ENCODE assay signal across 1 cellular context in the genomic region with DNA sequence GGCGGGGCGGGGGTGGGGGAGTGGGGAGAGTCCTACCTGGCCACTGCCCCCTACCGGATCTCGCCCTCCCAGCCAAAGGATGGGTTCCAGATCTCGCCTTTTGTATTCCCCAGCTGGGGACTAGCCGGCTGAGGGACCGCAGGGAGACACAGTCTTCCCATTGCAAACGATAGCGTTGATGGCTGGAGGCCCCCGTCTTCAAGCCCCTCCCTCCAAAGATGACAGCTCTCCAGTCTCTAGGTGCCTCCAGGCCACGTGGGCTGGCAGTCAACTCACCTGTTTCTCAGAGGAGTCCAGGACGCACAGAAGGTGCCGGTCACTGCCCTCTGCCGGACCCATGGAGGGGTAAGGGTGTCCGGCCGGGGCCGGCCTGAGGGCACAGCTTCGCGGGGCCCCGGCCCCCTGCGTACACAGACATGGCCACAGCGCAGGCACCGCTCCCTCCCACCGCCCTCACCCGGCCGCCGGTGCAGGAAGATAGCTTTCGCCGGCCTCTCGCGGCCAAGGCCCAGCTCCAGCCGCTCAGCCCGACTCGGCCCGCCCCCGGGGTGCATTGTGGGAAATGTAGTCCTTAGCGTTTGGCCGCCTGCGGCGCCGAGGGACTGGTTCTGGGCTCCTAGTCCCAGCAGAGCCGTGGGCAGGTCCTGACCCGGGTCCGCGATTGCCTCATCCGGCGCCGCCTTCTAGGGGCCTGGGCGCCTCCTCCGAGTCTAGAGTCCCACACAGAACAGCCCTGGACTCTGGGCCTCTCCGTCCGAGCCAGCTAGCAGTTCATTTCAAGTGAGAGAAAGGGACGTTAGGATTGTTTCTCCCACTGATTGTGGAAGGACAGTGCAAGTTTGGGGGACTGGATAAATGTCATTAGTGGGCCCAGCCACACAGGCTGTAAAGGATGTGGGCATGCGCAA.
TF ChIP-seq lines count a peak whose summit lies in the region.

A gene with protein sequence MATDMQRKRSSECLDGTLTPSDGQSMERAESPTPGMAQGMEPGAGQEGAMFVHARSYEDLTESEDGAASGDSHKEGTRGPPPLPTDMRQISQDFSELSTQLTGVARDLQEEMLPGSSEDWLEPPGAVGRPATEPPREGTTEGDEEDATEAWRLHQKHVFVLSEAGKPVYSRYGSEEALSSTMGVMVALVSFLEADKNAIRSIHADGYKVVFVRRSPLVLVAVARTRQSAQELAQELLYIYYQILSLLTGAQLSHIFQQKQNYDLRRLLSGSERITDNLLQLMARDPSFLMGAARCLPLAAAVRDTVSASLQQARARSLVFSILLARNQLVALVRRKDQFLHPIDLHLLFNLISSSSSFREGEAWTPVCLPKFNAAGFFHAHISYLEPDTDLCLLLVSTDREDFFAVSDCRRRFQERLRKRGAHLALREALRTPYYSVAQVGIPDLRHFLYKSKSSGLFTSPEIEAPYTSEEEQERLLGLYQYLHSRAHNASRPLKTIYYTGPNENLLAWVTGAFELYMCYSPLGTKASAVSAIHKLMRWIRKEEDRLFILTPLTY (minus strand): TSS at position 479 of the 908 bp plus-strand sequence. CDS start 16,465 bp downstream, outside the sequence.

TF ChIP-seq in K562, 482 proteins besides CTCF, POLR2A, EP300 and RAD21 (continued from another document and continues in another):
- TF ChIP-seq AFF4 (CRISPR knock-in tag; IDR thresholded peaks at IDR 0.05) (no peak), OTX1 (CRISPR knock-in tag; IDR thresholded peaks at IDR 0.05) (no peak), ZEB2 (IDR thresholded peaks at IDR 0.05) (peak; percentile 77), MYC (IDR thresholded peaks at IDR 0.05; ENCODE audit: low read depth, low read length) (peak; percentile 87), MYC (CRISPR knock-in tag; IDR thresholded peaks at IDR 0.05; ENCODE audit: borderline replicate concordance, low read depth) (peak; percentile 53; the same call in 1 of the 2 replicates), MBD2 (IDR thresholded peaks at IDR 0.05; ENCODE audit: borderline replicate concordance, low read depth) (peak; percentile 34; the same call in 1 of the 2 replicates), BCOR (IDR thresholded peaks at IDR 0.05) (no peak), CXXC5 (CRISPR knock-in tag; IDR thresholded peaks at IDR 0.05) (peak; percentile 72), HNRNPLL (IDR thresholded peaks at IDR 0.05; ENCODE audit: low read depth, low read length, poor library complexity, severe bottlenecking) (peak; percentile 43), TAF1 (IDR thresholded peaks at IDR 0.05; ENCODE audit: control insufficient read depth, extremely low read depth, insufficient read depth, low read length, severe bottlenecking) (peak; percentile 38), ELK1 (CRISPR knock-in tag; IDR thresholded peaks at IDR 0.05) (no peak), TBP (optimal IDR thresholded peaks at IDR 0.05; ENCODE audit: low read depth, low read length) (peak; percentile 63), ARID4B (CRISPR knock-in tag; IDR thresholded peaks at IDR 0.05) (peak; percentile 93), SMARCE1 (IDR thresholded peaks at IDR 0.05) (no peak), SPI1 (IDR thresholded peaks at IDR 0.05; ENCODE audit: borderline replicate concordance, low read depth, low read length) (no peak), MITF (IDR thresholded peaks at IDR 0.05) (no peak), TOE1 (IDR thresholded peaks at IDR 0.05; ENCODE audit: borderline replicate concordance) (peak; percentile 39; the same call in 1 of the 2 replicates), TOE1 (CRISPR knock-in tag; IDR thresholded peaks at IDR 0.05; ENCODE audit: borderline replicate concordance, low read depth) (no peak), L3MBTL2 (IDR thresholded peaks at IDR 0.05) (peak; percentile 67)
- TF ChIP-seq, protein P1, sequence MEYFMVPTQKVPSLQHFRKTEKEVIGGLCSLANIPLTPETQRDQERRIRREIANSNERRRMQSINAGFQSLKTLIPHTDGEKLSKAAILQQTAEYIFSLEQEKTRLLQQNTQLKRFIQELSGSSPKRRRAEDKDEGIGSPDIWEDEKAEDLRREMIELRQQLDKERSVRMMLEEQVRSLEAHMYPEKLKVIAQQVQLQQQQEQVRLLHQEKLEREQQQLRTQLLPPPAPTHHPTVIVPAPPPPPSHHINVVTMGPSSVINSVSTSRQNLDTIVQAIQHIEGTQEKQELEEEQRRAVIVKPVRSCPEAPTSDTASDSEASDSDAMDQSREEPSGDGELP (CRISPR knock-in tag; IDR thresholded peaks at IDR 0.05; ENCODE audit: borderline replicate concordance), result peak; percentile 90
- TF ChIP-seq, protein P2, sequence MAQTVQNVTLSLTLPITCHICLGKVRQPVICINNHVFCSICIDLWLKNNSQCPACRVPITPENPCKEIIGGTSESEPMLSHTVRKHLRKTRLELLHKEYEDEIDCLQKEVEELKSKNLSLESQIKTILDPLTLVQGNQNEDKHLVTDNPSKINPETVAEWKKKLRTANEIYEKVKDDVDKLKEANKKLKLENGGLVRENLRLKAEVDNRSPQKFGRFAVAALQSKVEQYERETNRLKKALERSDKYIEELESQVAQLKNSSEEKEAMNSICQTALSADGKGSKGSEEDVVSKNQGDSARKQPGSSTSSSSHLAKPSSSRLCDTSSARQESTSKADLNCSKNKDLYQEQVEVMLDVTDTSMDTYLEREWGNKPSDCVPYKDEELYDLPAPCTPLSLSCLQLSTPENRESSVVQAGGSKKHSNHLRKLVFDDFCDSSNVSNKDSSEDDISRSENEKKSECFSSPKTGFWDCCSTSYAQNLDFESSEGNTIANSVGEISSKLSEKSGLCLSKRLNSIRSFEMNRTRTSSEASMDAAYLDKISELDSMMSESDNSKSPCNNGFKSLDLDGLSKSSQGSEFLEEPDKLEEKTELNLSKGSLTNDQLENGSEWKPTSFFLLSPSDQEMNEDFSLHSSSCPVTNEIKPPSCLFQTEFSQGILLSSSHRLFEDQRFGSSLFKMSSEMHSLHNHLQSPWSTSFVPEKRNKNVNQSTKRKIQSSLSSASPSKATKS (CRISPR knock-in tag; IDR thresholded peaks at IDR 0.05), result no peak
- TF ChIP-seq, protein P3, sequence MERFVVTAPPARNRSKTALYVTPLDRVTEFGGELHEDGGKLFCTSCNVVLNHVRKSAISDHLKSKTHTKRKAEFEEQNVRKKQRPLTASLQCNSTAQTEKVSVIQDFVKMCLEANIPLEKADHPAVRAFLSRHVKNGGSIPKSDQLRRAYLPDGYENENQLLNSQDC (CRISPR knock-in tag; IDR thresholded peaks at IDR 0.05), result no peak
- TF ChIP-seq, protein P4, sequence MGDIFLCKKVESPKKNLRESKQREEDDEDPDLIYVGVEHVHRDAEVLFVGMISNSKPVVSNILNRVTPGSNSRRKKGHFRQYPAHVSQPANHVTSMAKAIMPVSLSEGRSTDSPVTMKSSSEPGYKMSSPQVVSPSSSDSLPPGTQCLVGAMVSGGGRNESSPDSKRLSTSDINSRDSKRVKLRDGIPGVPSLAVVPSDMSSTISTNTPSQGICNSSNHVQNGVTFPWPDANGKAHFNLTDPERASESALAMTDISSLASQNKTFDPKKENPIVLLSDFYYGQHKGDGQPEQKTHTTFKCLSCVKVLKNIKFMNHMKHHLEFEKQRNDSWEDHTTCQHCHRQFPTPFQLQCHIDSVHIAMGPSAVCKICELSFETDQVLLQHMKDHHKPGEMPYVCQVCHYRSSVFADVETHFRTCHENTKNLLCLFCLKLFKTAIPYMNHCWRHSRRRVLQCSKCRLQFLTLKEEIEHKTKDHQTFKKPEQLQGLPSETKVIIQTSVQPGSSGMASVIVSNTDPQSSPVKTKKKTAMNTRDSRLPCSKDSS (IDR thresholded peaks at IDR 0.05; ENCODE audit: low read depth, partially characterized antibody), result no peak
- TF ChIP-seq, protein P5, sequence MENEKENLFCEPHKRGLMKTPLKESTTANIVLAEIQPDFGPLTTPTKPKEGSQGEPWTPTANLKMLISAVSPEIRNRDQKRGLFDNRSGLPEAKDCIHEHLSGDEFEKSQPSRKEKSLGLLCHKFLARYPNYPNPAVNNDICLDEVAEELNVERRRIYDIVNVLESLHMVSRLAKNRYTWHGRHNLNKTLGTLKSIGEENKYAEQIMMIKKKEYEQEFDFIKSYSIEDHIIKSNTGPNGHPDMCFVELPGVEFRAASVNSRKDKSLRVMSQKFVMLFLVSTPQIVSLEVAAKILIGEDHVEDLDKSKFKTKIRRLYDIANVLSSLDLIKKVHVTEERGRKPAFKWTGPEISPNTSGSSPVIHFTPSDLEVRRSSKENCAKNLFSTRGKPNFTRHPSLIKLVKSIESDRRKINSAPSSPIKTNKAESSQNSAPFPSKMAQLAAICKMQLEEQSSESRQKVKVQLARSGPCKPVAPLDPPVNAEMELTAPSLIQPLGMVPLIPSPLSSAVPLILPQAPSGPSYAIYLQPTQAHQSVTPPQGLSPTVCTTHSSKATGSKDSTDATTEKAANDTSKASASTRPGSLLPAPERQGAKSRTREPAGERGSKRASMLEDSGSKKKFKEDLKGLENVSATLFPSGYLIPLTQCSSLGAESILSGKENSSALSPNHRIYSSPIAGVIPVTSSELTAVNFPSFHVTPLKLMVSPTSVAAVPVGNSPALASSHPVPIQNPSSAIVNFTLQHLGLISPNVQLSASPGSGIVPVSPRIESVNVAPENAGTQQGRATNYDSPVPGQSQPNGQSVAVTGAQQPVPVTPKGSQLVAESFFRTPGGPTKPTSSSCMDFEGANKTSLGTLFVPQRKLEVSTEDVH (IDR thresholded peaks at IDR 0.05; ENCODE audit: low read depth, partially characterized antibody), result no peak
